In the genomic region with DNA sequence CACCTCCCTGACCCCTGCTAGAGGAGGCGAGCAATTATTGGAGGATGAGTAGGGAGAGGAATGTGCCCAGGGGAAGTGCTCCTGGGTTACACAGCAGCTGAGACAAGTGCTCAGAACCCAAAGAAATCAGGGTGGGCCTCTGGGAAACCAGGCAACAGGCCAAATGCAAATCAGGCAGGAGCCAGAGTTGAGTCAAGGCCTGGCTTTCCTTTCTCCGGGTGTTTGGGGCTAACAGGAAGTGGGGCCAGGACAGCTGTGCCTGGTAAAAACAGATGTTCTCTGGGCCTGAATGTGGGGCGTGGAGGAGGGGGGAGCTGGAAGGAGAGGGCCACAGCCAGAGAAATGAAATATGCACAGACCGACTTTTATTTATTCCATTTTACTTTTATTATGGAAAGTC, we compare ENCODE assay signal across 20 cellular contexts. TPM values are rescaled to one million over a fixed set of nuclear protein-coding genes. Genes with fewer than 3 reads are reported as not detected.
DNase-seq lines count a peak whose midpoint lies in the region; TF ChIP-seq lines count a peak whose summit lies in the region.
"Had no signal": no experiment of that assay in that cellular context is flagged by ENCODE, and none has a peak within 500 bp of the region (broad histone marks: within the 10 kb centered on the region; RNA-seq: fewer than 3 reads in every experiment).

No MANE protein-coding gene starts in this region.

- peaks cover 16% of the 10 kb centered on the region for H3K27me3 Mint-ChIP-seq in brain
- H3K27me3 Mint-ChIP-seq: dendritic cell treated with granulocyte-macrophage colony-stimulating factor and Interleukin-4, amounts not matched to agents 40 ng/mL and 50 ng/mL, for 4 days; memory B cell had no signal

- H3K4me3 Mint-ChIP-seq in brain, result no peak overlapping the region
- H3K4me3 Mint-ChIP-seq: dendritic cell treated with granulocyte-macrophage colony-stimulating factor and Interleukin-4, amounts not matched to agents 40 ng/mL and 50 ng/mL, for 4 days; H9; memory B cell; nephron; T-helper 1 cell treated with Interleukin-12 subunit alpha and Interleukin-12 subunit beta and Interleukin-4 antibody, amounts not matched to agents 30 μg/mL and 1 μg/mL, for 36 hours had no signal

- peaks cover 0 to 10% (median 0%) of the 10 kb centered on the region in 5 experiments for H3K9me3 Mint-ChIP-seq in brain
- H3K9me3 Mint-ChIP-seq: dendritic cell treated with granulocyte-macrophage colony-stimulating factor and Interleukin-4, amounts not matched to agents 40 ng/mL and 50 ng/mL, for 4 days; H9; memory B cell; nephron; T-helper 1 cell treated with Interleukin-12 subunit alpha and Interleukin-12 subunit beta and Interleukin-4 antibody, amounts not matched to agents 30 μg/mL and 1 μg/mL, for 36 hours had no signal

- H3K27ac Mint-ChIP-seq in brain, result peak overlapping the region; percentile 5 to 93 (median 20)
- H3K27ac Mint-ChIP-seq: dendritic cell treated with granulocyte-macrophage colony-stimulating factor and Interleukin-4, amounts not matched to agents 40 ng/mL and 50 ng/mL, for 4 days; H9; memory B cell; nephron; T-helper 1 cell treated with Interleukin-12 subunit alpha and Interleukin-12 subunit beta and Interleukin-4 antibody, amounts not matched to agents 30 μg/mL and 1 μg/mL, for 36 hours had no signal

- no peak for TF ChIP-seq CTCF in brain (conservative IDR thresholded peaks at IDR 0.05)

- peaks cover 51% of the 10 kb centered on the region for H3K4me1 Mint-ChIP-seq in brain

- H3K36me3 Mint-ChIP-seq in brain, result no peaks in the 10 kb centered on the region

- DNase-seq in ELR (ENCODE audit: low read depth) (peak; percentile 53), GM19238 (ENCODE audit: insufficient read length, low spot score) (peak; percentile 71), NCI-H1694 (lab: John Stamatoyannopoulos, UW) (peak; percentile 60), T1000 (lab: John Stamatoyannopoulos, UW) (no peak), Ammon's horn (ENCODE audit: low spot score) (no peak)
- DNase-seq in stimulated activated naive CD4-positive, alpha-beta T cell (lab: John Stamatoyannopoulos, UW), result no peak
- no peak for DNase-seq in activated naive CD4-positive, alpha-beta T cell (lab: John Stamatoyannopoulos, UW)
- DNase-seq: DMS53; H9; NCI-H2081; NCI-H82; stimulated activated CD4-positive, alpha-beta T cell treated with anti-CD3 and anti-CD28 coated beads, Interleukin-12 subunit alpha, Interleukin-12 subunit beta, amount 100 ng/mL, for 4 hours; stimulated activated naive CD8-positive, alpha-beta T cell treated with anti-CD3 and anti-CD28 coated beads, Interleukin-15, Interleukin-2, amounts not matched to agents 100 U/mL and 50 U/mL, for 24 hours; upper lobe of right lung had no signal

RNA-seq across cellular contexts. Expression of a gene that starts 22.0 kb away (rescaled TPM):
- polyA plus RNA-seq in brain (ENCODE audit: insufficient read depth, low read depth, low replicate concordance), result 6.8 TPM
- polyA plus RNA-seq: BJ had no signal

RNA-seq across cellular contexts. Expression of a gene that starts 36.9 kb away (rescaled TPM):
- 3.7 TPM for polyA plus RNA-seq in brain (ENCODE audit: insufficient read depth, low read depth, low replicate concordance)

RNA-seq across cellular contexts. Expression of a gene that starts 55.0 kb away (rescaled TPM):
- 3.7 TPM for polyA plus RNA-seq in brain (ENCODE audit: insufficient read depth, low read depth, low replicate concordance)

Comparison
In these comparisons a context has a peak if more than half of its experiments do, and no peak if none do; other contexts are left out.
1. DNase-seq: peak in ELR (single experiment), GM19238 (single experiment) and NCI-H1694 (single experiment); none in T1000 (single experiment), Ammon's horn (single experiment), stimulated activated naive CD4-positive, alpha-beta T cell (0 of 6) and activated naive CD4-positive, alpha-beta T cell (0 of 4).